ENCODE assay signal across 24 cellular contexts in the genomic region with DNA sequence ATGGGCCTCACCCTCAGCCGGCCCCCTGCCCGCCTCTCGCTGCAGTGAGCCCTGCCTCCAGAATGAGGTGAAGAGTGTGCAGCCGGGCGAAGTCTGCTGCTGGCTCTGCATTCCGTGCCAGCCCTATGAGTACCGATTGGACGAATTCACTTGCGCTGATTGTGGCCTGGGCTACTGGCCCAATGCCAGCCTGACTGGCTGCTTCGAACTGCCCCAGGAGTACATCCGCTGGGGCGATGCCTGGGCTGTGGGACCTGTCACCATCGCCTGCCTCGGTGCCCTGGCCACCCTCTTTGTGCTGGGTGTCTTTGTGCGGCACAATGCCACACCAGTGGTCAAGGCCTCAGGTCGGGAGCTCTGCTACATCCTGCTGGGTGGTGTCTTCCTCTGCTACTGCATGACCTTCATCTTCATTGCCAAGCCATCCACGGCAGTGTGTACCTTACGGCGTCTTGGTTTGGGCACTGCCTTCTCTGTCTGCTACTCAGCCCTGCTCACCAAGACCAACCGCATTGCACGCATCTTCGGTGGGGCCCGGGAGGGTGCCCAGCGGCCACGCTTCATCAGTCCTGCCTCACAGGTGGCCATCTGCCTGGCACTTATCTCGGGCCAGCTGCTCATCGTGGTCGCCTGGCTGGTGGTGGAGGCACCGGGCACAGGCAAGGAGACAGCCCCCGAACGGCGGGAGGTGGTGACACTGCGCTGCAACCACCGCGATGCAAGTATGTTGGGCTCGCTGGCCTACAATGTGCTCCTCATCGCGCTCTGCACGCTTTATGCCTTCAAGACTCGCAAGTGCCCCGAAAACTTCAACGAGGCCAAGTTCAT. TPM values are rescaled to one million over a fixed set of nuclear protein-coding genes. Genes with fewer than 3 reads are reported as not detected.
DNase-seq lines count a peak whose midpoint lies in the region; ATAC-seq and FAIRE-seq lines count a peak whose summit lies in the region.
"Had no signal": no experiment of that assay in that cellular context is flagged by ENCODE, and none has a peak within 500 bp of the region (broad histone marks: within the 10 kb centered on the region; RNA-seq: fewer than 3 reads in every experiment).

No MANE protein-coding gene starts in this region.

- peak; percentile 63 for DNase-seq in cardiac septum (ENCODE audit: low spot score)
- no peak for DNase-seq in Right ventricle myocardium inferior (ENCODE audit: missing footprints)
- peak; percentile 4 for DNase-seq in HuH-7.5 (ENCODE audit: low spot score)
- peak; percentile 6 for DNase-seq in iPS-NIHi11 (ENCODE audit: low spot score)
- DNase-seq in urothelium cell line (ENCODE audit: low spot score) = no peak
- DNase-seq in NCI-H128 (lab: John Stamatoyannopoulos, UW; ENCODE audit: unreplicated experiment) = no peak
- DNase-seq in NCI-H1092 treated with DMSO at 0.1 percent for 48 hours (lab: John Stamatoyannopoulos, UW) = no peak
- DNase-seq: activated CD4-positive, alpha-beta T cell treated with anti-CD3 and anti-CD28 coated beads for 48 hours; activated gamma-delta T cell treated with Interleukin-2 at 50 U/mL for 16 hours; amygdala; CD4-positive, alpha-beta memory T cell; foreskin fibroblast; kidney glomerular epithelial cell; mesenchymal stem cell; NCI-H1105; NCI-H510A treated with DMSO at 0.1 percent for 48 hours; testis had no signal

- intact Hi-C loops in cardiac septum (cut with DNase I) (loop anchor here (5.0 kb wide), 1 partner anchor 87 kb away; no protein-coding TSS in a partner anchor), Right ventricle myocardium inferior (cut with DNase I) (loop anchor here (5.0 kb wide), 1 partner anchor 82 kb away; no protein-coding TSS in a partner anchor)

- ATAC-seq in Right ventricle myocardium inferior = no peak
- ATAC-seq in GM21825 (IDR thresholded peaks at IDR 0.05; ENCODE audit: unreplicated experiment) = no peak
- ATAC-seq: HCT116; naive thymus-derived CD8-positive, alpha-beta T cell; stimulated activated memory B cell treated with anti-CD40 and anti-IgM and Interleukin-4, amounts not matched to agents 10 μg/mL and 1 μg/mL and 100 μg/mL, for 72 hours had no signal

- FAIRE-seq in urothelium cell line (lab: Jason Lieb, UNC) = peak; percentile 17
- FAIRE-seq: HTR-8/SVneo, TTC549 had no signal

RNA-seq across cellular contexts. Expression of a gene that starts 8.6 kb away (rescaled TPM):
- 0.30 TPM for total RNA-seq in cardiac septum
- 0.03 TPM for total RNA-seq in Right ventricle myocardium inferior
- total RNA-seq: LHCN-M2 had no signal

RNA-seq across cellular contexts. Expression of a gene that starts 44.4 kb away (rescaled TPM):
- total RNA-seq in cardiac septum (28.8 TPM), Right ventricle myocardium inferior (37.1 TPM)

Comparison
In these comparisons a context has a peak if more than half of its experiments do, and no peak if none do; other contexts are left out.
1. DNase-seq: peak in cardiac septum (single experiment), HuH-7.5 (single experiment) and iPS-NIHi11 (single experiment); none in Right ventricle myocardium inferior (single experiment), urothelium cell line (single experiment), NCI-H128 (single experiment) and NCI-H1092 treated with DMSO at 0.1 percent for 48 hours (single experiment).